In genomic region chr10:89701238-89702120, GRCh38 we compare ENCODE assay signal across 8 cellular contexts. TPM values are rescaled to one million over a fixed set of nuclear protein-coding genes. Genes with fewer than 3 reads are reported as not detected.
DNase-seq lines count a peak whose midpoint lies in the region; ATAC-seq, FAIRE-seq and TF ChIP-seq lines count a peak whose summit lies in the region.

Gene KIF20B, plus strand, starts transcription at chr10:89701590. Its CDS starts 3,705 bp downstream, at chr10:89705295.

- H3K4me1 Mint-ChIP-seq in brain = peaks cover 69% of the 10 kb centered on the region

- peaks cover 0 to 4% (median 0%) of the 10 kb centered on the region in 5 experiments for H3K9me3 Mint-ChIP-seq in brain

- no peaks in the 10 kb centered on the region for H3K36me3 Mint-ChIP-seq in brain

- peak; percentile 85 for TF ChIP-seq POLR2A in GM18526 (IDR thresholded peaks at IDR 0.05; ENCODE audit: extremely low read depth, insufficient read length)

- peak within 1 kb of the TSS; percentile 98 to 100 (median 99) for H3K4me3 Mint-ChIP-seq in brain

- DNase-seq in NCI-H2107 treated with DMSO at 0.1 percent for 48 hours (lab: John Stamatoyannopoulos, UW; ENCODE audit: unreplicated experiment) (peak; percentile 68), iPS DF 19.7 (ENCODE audit: low read depth, low spot score) (peak; percentile 84), sciatic nerve (ENCODE audit: low spot score) (peak; percentile 96)

- FAIRE-seq in A204.1 (lab: Jason Lieb, UNC) (peak; percentile 98), TTC549 (lab: Jason Lieb, UNC) (peak; percentile 94)

- H3K27me3 Mint-ChIP-seq in brain = peaks cover 8% of the 10 kb centered on the region

- peak; percentile 97 for ATAC-seq in HG03066 (IDR thresholded peaks at IDR 0.05; ENCODE audit: low read depth, unreplicated experiment)
- peak; percentile 100 for ATAC-seq in sciatic nerve

- peak within 1 kb of the TSS; percentile 98 to 99 (median 98) for H3K27ac Mint-ChIP-seq in brain

- peak; percentile 32 to 38 for TF ChIP-seq CTCF in brain (conservative IDR thresholded peaks at IDR 0.05)

- intact Hi-C loops in sciatic nerve (cut with DNase I) = no loop called here

RNA-seq across cellular contexts. Expression of gene KIF20B, which starts in this region (rescaled TPM):
- 0.71 TPM for polyA plus RNA-seq in brain (ENCODE audit: insufficient read depth, low read depth, low replicate concordance)
- 6.7 TPM for total RNA-seq in sciatic nerve

Comparison
In these comparisons a context has a peak if more than half of its experiments do, and no peak if none do; other contexts are left out.
1. Peak in every context shown above with its lines: DNase-seq and ATAC-seq.